In the genomic region with DNA sequence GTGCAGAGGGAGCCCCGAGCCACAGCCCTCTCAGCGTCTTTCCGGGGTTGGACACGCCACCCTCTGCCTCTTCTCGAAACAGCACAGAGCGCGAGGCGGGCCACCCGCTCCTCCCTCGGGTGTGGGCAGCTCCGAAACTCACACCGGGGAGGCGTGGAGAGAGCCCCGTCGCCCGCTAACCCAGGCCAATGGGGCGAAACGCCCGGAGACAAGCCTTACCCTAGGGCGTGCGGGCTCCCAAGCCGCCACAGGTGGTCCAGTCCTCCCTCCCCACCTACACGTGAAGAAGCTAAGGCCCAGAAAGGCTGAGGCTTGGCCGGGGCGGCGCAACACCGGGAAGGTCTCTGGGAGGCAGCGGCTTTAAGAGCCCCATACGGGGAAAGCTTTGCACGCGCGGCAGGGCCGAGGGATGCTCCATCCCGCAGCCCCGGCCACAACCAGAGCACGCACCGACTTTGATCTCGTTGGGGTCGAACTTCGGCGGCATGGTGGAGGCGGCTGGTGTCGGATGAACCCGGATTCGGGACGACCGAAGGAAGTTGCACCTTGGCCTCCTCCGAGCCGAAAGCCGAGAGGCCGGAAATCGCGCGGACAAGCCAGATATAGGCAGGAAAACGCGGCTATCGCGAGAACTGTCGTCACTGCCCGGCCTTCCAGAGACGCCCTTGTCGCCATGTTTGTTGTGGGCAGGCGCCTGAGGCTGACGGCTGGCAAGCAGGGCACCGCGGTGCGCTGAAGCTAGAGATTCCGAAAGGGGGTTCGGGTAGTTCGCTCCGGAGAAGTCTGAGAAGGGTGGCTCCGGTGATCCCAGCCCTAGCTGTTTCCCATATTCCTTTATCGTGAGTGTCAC, we compare ENCODE assay signal across 1 cellular context.
TF ChIP-seq lines count a peak whose summit lies in the region.

Gene LRSAM1, plus strand, starts transcription at position 680 of the 850 bp plus-strand sequence. CDS start 3,018 bp downstream, outside the sequence.
Gene RPL12, minus strand, starts transcription at position 576 of the 850 bp plus-strand sequence. Its CDS starts 89 bp downstream, at position 487.

TF ChIP-seq in K562, 482 proteins besides CTCF, POLR2A, EP300 and RAD21 (continued from another document and continues in another):
- no peak for TF ChIP-seq FOXO4 (CRISPR knock-in tag; IDR thresholded peaks at IDR 0.05)
- TF ChIP-seq ZNF707 (CRISPR knock-in tag; conservative IDR thresholded peaks at IDR 0.05): no peak
- TF ChIP-seq, protein P1, sequence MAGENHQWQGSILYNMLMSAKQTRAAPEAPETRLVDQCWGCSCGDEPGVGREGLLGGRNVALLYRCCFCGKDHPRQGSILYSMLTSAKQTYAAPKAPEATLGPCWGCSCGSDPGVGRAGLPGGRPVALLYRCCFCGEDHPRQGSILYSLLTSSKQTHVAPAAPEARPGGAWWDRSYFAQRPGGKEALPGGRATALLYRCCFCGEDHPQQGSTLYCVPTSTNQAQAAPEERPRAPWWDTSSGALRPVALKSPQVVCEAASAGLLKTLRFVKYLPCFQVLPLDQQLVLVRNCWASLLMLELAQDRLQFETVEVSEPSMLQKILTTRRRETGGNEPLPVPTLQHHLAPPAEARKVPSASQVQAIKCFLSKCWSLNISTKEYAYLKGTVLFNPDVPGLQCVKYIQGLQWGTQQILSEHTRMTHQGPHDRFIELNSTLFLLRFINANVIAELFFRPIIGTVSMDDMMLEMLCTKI (IDR thresholded peaks at IDR 0.05; ENCODE audit: partially characterized antibody): no peak
- TF ChIP-seq ILF3 (IDR thresholded peaks at IDR 0.05; ENCODE audit: borderline replicate concordance): no peak; the same call in 1 of the 2 replicates
- TF ChIP-seq TBP (optimal IDR thresholded peaks at IDR 0.05; ENCODE audit: low read depth, low read length): no peak
- no peak for TF ChIP-seq NR3C1 (CRISPR knock-in tag; IDR thresholded peaks at IDR 0.05)
- TF ChIP-seq HBP1 (CRISPR knock-in tag; IDR thresholded peaks at IDR 0.05): no peak
- TF ChIP-seq DLX4 (CRISPR knock-in tag; IDR thresholded peaks at IDR 0.05): no peak
- TF ChIP-seq RB1 (IDR thresholded peaks at IDR 0.05; ENCODE audit: low read depth): peak; percentile 90
- TF ChIP-seq GATAD2B (IDR thresholded peaks at IDR 0.05; ENCODE audit: borderline replicate concordance): peak; percentile 76
- no peak for TF ChIP-seq BMI1 (IDR thresholded peaks at IDR 0.05; ENCODE audit: low read length)
- peak; percentile 62 to 69 for TF ChIP-seq MAZ (CRISPR knock-in tag; conservative IDR thresholded peaks at IDR 0.05 in 1 of 2, IDR thresholded peaks at IDR 0.05 in 1 of 2)
- no peak for TF ChIP-seq ZBTB1 (CRISPR knock-in tag; IDR thresholded peaks at IDR 0.05; ENCODE audit: borderline replicate concordance, low read depth)
- TF ChIP-seq CBFB (CRISPR knock-in tag; IDR thresholded peaks at IDR 0.05): 0 out of 2 replicates have a peak, but pooled peaks have one; percentile 73
- no peak for TF ChIP-seq COPS2 (conservative IDR thresholded peaks at IDR 0.05)
- no peak for TF ChIP-seq RHOXF2B (CRISPR knock-in tag; conservative IDR thresholded peaks at IDR 0.05)
- TF ChIP-seq SMARCB1 (IDR thresholded peaks at IDR 0.05; ENCODE audit: insufficient read length, low read depth): no peak
- TF ChIP-seq TAF7 (tag; IDR thresholded peaks at IDR 0.05): peak; percentile 100
- no peak for TF ChIP-seq CBX5 (IDR thresholded peaks at IDR 0.05; ENCODE audit: borderline replicate concordance, low read depth)
- TF ChIP-seq ZNF146 (CRISPR knock-in tag; IDR thresholded peaks at IDR 0.05; ENCODE audit: unreplicated experiment): no peak
- no peak for TF ChIP-seq ZNF764 (CRISPR knock-in tag; IDR thresholded peaks at IDR 0.05; ENCODE audit: low read depth)
- TF ChIP-seq TAF9B (IDR thresholded peaks at IDR 0.05; ENCODE audit: partially characterized antibody): peak; percentile 98
- TF ChIP-seq POLR2AphosphoS5 (IDR thresholded peaks at IDR 0.05; ENCODE audit: control insufficient read depth, insufficient read depth, low read depth, low read length): peak; percentile 98
- TF ChIP-seq ZNF511 (CRISPR knock-in tag; IDR thresholded peaks at IDR 0.05): peak; percentile 96
- TF ChIP-seq TFAM (CRISPR knock-in tag; conservative IDR thresholded peaks at IDR 0.05): no peak
- no peak for TF ChIP-seq ADNP (tag; IDR thresholded peaks at IDR 0.05)
- TF ChIP-seq, protein P2, sequence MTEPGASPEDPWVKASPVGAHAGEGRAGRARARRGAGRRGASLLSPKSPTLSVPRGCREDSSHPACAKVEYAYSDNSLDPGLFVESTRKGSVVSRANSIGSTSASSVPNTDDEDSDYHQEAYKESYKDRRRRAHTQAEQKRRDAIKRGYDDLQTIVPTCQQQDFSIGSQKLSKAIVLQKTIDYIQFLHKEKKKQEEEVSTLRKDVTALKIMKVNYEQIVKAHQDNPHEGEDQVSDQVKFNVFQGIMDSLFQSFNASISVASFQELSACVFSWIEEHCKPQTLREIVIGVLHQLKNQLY (CRISPR knock-in tag; conservative IDR thresholded peaks at IDR 0.05): 0 out of 4 replicates have a peak, but pooled peaks have one; percentile 28 to 51
- no peak for TF ChIP-seq RFX1 (IDR thresholded peaks at IDR 0.05)
- TF ChIP-seq, protein P3, sequence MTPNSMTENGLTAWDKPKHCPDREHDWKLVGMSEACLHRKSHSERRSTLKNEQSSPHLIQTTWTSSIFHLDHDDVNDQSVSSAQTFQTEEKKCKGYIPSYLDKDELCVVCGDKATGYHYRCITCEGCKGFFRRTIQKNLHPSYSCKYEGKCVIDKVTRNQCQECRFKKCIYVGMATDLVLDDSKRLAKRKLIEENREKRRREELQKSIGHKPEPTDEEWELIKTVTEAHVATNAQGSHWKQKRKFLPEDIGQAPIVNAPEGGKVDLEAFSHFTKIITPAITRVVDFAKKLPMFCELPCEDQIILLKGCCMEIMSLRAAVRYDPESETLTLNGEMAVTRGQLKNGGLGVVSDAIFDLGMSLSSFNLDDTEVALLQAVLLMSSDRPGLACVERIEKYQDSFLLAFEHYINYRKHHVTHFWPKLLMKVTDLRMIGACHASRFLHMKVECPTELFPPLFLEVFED (CRISPR knock-in tag; conservative IDR thresholded peaks at IDR 0.05): no peak
- no peak for TF ChIP-seq TRIM25 (IDR thresholded peaks at IDR 0.05; ENCODE audit: borderline replicate concordance)
- TF ChIP-seq ZNF311 (CRISPR knock-in tag; IDR thresholded peaks at IDR 0.05): no peak
- TF ChIP-seq RAD51 (IDR thresholded peaks at IDR 0.05; ENCODE audit: borderline replicate concordance, low read depth): no peak
- no peak for TF ChIP-seq ZBTB7A (IDR thresholded peaks at IDR 0.05; ENCODE audit: borderline replicate concordance, control insufficient read depth, low read depth, low read length)
- TF ChIP-seq CREB5 (CRISPR knock-in tag; IDR thresholded peaks at IDR 0.05): no peak
- no peak for TF ChIP-seq MECOM (CRISPR knock-in tag; IDR thresholded peaks at IDR 0.05)
- no peak for TF ChIP-seq ZNF165 (CRISPR knock-in tag; IDR thresholded peaks at IDR 0.05; ENCODE audit: borderline replicate concordance)
- TF ChIP-seq, protein P4, sequence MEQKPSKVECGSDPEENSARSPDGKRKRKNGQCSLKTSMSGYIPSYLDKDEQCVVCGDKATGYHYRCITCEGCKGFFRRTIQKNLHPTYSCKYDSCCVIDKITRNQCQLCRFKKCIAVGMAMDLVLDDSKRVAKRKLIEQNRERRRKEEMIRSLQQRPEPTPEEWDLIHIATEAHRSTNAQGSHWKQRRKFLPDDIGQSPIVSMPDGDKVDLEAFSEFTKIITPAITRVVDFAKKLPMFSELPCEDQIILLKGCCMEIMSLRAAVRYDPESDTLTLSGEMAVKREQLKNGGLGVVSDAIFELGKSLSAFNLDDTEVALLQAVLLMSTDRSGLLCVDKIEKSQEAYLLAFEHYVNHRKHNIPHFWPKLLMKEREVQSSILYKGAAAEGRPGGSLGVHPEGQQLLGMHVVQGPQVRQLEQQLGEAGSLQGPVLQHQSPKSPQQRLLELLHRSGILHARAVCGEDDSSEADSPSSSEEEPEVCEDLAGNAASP (IDR thresholded peaks at IDR 0.05): no peak
